Comparison of ENCODE assay signal across 20 cellular contexts in genomic region chr6:32073066-32073465, GRCh38. TPM values are rescaled to one million over a fixed set of nuclear protein-coding genes. Genes with fewer than 3 reads are reported as not detected.
DNase-seq lines count a peak whose midpoint lies in the region; FAIRE-seq and TF ChIP-seq lines count a peak whose summit lies in the region.
"Had no signal": no experiment of that assay in that cellular context is flagged by ENCODE, and none has a peak within 500 bp of the region (broad histone marks: within the 10 kb centered on the region; RNA-seq: fewer than 3 reads in every experiment).

No MANE protein-coding gene starts in this region.

- WGBS in H9 (ENCODE audit: extremely low coverage, insufficient read length, low lambda C conversion rate): no CpG with 5 or more reads among the region's 3 CpGs

- H3K4me1 ChIP-seq in H9 (ENCODE audit: insufficient read depth, low read length): no peaks in the 10 kb centered on the region
- H3K4me1 ChIP-seq in astrocyte (ENCODE audit: insufficient read depth, low read length): peaks cover 16% of the 10 kb centered on the region
- H3K4me1 ChIP-seq: Peyer's patch had no signal

- no peak overlapping the region for H4K5ac ChIP-seq in H9 (ENCODE audit: insufficient read length, low read depth, low read length)

- H3K36me3 ChIP-seq in astrocyte (ENCODE audit: insufficient read depth, low read length): no peaks in the 10 kb centered on the region
- H3K36me3 ChIP-seq: MG63 had no signal

- no peaks in the 10 kb centered on the region for H3K9me3 ChIP-seq in H9 (ENCODE audit: control insufficient read depth, low read depth, low read length)
- no peaks in the 10 kb centered on the region for H3K9me3 ChIP-seq in astrocyte (ENCODE audit: insufficient read depth, low read depth, low read length)
- H3K9me3 ChIP-seq: MG63, Peyer's patch had no signal

- DNase-seq in NCI-H82 (lab: John Stamatoyannopoulos, UW) (peak; percentile 23), NCI-H82 treated with DMSO at 0.1 percent for 48 hours (lab: John Stamatoyannopoulos, UW; ENCODE audit: unreplicated experiment) (no peak), H9 (no peak), astrocyte (ENCODE audit: low read depth) (no peak), retina (peak; percentile 23), GM12892 (ENCODE audit: insufficient read length) (no peak), immature natural killer cell (no peak)
- DNase-seq in activated T-helper 2 cell treated with anti-CD3 and anti-CD28 coated beads, Interferon-gamma antibody, Interleukin-2, Interleukin-4, amounts not matched to agents 10 μg/mL and 5 μg/mL and 100 μg/mL, durations not matched to agents 14 hours and 24 hours and 36 hours (ENCODE audit: low spot score): no peak
- DNase-seq: C1 segment of cervical spinal cord, DMS53, MG63, NCI-H1092 treated with DMSO at 0.1 percent for 48 hours, NCI-H187, NCI-H526, Peyer's patch, SHP77 had no signal

- no peaks in the 10 kb centered on the region for H4K20me1 ChIP-seq in H9 (ENCODE audit: control insufficient read depth, insufficient read depth, insufficient read length)
- no peaks in the 10 kb centered on the region for H4K20me1 ChIP-seq in astrocyte (ENCODE audit: insufficient read depth, low read length)

- no peak overlapping the region; a peak in 1 of 5 replicates for H3K4me3 Mint-ChIP-seq in H9
- peak overlapping the region; percentile 36 for H3K4me3 Mint-ChIP-seq in astrocyte (ENCODE audit: unreplicated experiment)
- no peak overlapping the region for H3K4me3 Mint-ChIP-seq in immature natural killer cell
- no peak overlapping the region for H3K4me3 Mint-ChIP-seq in activated T-helper 2 cell treated with anti-CD3 and anti-CD28 coated beads, Interferon-gamma antibody, Interleukin-2, Interleukin-4, amounts not matched to agents 10 μg/mL and 5 μg/mL and 100 μg/mL, durations not matched to agents 14 hours and 24 hours and 36 hours (ENCODE audit: low read depth)

- H3K36me3 Mint-ChIP-seq in H9 (ENCODE audit: insufficient read depth in 1 of 3, low read depth in 3 of 3) (no peaks in the 10 kb centered on the region; a peak in 1 of 7 replicates), astrocyte (ENCODE audit: low read depth, unreplicated experiment) (no peaks in the 10 kb centered on the region), immature natural killer cell (no peaks in the 10 kb centered on the region)
- H3K36me3 Mint-ChIP-seq in activated T-helper 2 cell treated with anti-CD3 and anti-CD28 coated beads, Interferon-gamma antibody, Interleukin-2, Interleukin-4, amounts not matched to agents 10 μg/mL and 5 μg/mL and 100 μg/mL, durations not matched to agents 14 hours and 24 hours and 36 hours (ENCODE audit: low read depth): no peaks in the 10 kb centered on the region

- no peak overlapping the region for H3K4ac ChIP-seq in H9 (ENCODE audit: low read depth, low read length)

- intact Hi-C loops in activated T-helper 2 cell treated with anti-CD3 and anti-CD28 coated beads, Interferon-gamma antibody, Interleukin-2, Interleukin-4, amounts not matched to agents 10 μg/mL and 5 μg/mL and 100 μg/mL, durations not matched to agents 14 hours and 24 hours and 36 hours (cut with micrococcal nuclease): no loop called here

- no peak overlapping the region for H2BK20ac ChIP-seq in H9 (ENCODE audit: low read depth, low read length, poor library complexity, severe bottlenecking)

- H3K56ac ChIP-seq in H9 (ENCODE audit: insufficient read length, low read depth, low read length): no peak overlapping the region

- no peaks in the 10 kb centered on the region for H3K79me1 ChIP-seq in H9 (ENCODE audit: insufficient read depth, low read depth, low read length, poor library complexity, severe bottlenecking)

- no peak overlapping the region for H2AFZ ChIP-seq in H9 (ENCODE audit: low read length)
- no peak overlapping the region for H2AFZ ChIP-seq in astrocyte (ENCODE audit: low read depth, low read length)

- no peaks in the 10 kb centered on the region for H3K23me2 ChIP-seq in H9 (ENCODE audit: insufficient read length, low read depth, low read length, poor library complexity, severe bottlenecking)

- H3K27ac Mint-ChIP-seq in H9 (peak overlapping the region; percentile 44 to 95 (median 67); a peak in 5 of 7 replicates), astrocyte (ENCODE audit: unreplicated experiment) (no peak overlapping the region), immature natural killer cell (no peak overlapping the region)
- H3K27ac Mint-ChIP-seq in activated T-helper 2 cell treated with anti-CD3 and anti-CD28 coated beads, Interferon-gamma antibody, Interleukin-2, Interleukin-4, amounts not matched to agents 10 μg/mL and 5 μg/mL and 100 μg/mL, durations not matched to agents 14 hours and 24 hours and 36 hours: no peak overlapping the region

- no peak overlapping the region for H3K9ac ChIP-seq in H9 (ENCODE audit: extremely low read depth, insufficient read length, low read length)
- no peak overlapping the region for H3K9ac ChIP-seq in astrocyte (ENCODE audit: low read length)
- H3K9ac ChIP-seq: KMS-11 had no signal

- H3K27ac ChIP-seq in H9 (ENCODE audit: insufficient read length, low read depth, low read length): no peak overlapping the region
- H3K27ac ChIP-seq in astrocyte (ENCODE audit: low read depth, low read length): no peak overlapping the region
- H3K27ac ChIP-seq: KMS-11, Peyer's patch had no signal

- H3K79me2 ChIP-seq in H9 (ENCODE audit: insufficient read depth, low read length) (no peaks in the 10 kb centered on the region), astrocyte (ENCODE audit: insufficient read depth, low read length) (no peaks in the 10 kb centered on the region)

- H3K4me2 ChIP-seq in H9 (ENCODE audit: insufficient read depth, insufficient read length, low read length) (no peak overlapping the region), astrocyte (ENCODE audit: low read length) (no peak overlapping the region)
- H3K4me2 ChIP-seq: KMS-11 had no signal

- H4K91ac ChIP-seq in H9 (ENCODE audit: insufficient read length, low read depth, low read length): no peak overlapping the region

- no peak overlapping the region for H3K18ac ChIP-seq in H9 (ENCODE audit: insufficient read length, low read depth, low read length)

- TF ChIP-seq CTCF in H9 (conservative IDR thresholded peaks at IDR 0.05): no peak
- TF ChIP-seq CTCF in astrocyte (IDR thresholded peaks at IDR 0.05; ENCODE audit: insufficient read depth, low read depth, low read length): no peak

- no peak overlapping the region for H3K14ac ChIP-seq in H9 (ENCODE audit: insufficient read depth, low read length)

- no peak overlapping the region for H2BK12ac ChIP-seq in H9 (ENCODE audit: insufficient read length, low read depth, low read length)

- H4K8ac ChIP-seq in H9 (replicated peaks; ENCODE audit: insufficient read length, low read depth, low read length): no peak overlapping the region

- H3K9me3 Mint-ChIP-seq in H9: no peaks in the 10 kb centered on the region
- peaks cover 4% of the 10 kb centered on the region for H3K9me3 Mint-ChIP-seq in astrocyte (ENCODE audit: unreplicated experiment)
- H3K9me3 Mint-ChIP-seq in immature natural killer cell: no peaks in the 10 kb centered on the region
- no peaks in the 10 kb centered on the region for H3K9me3 Mint-ChIP-seq in activated T-helper 2 cell treated with anti-CD3 and anti-CD28 coated beads, Interferon-gamma antibody, Interleukin-2, Interleukin-4, amounts not matched to agents 10 μg/mL and 5 μg/mL and 100 μg/mL, durations not matched to agents 14 hours and 24 hours and 36 hours

- no peak overlapping the region for H2BK15ac ChIP-seq in H9 (ENCODE audit: low read depth, low read length)

- no peak for TF ChIP-seq POLR2A in GM12892 (IDR thresholded peaks at IDR 0.05; ENCODE audit: low read depth, low read length)

- H2AK5ac ChIP-seq in H9 (ENCODE audit: insufficient read length, low read length): no peak overlapping the region

- H3K4me3 ChIP-seq in astrocyte (ENCODE audit: insufficient read depth, low read depth, low read length): no peak overlapping the region
- H3K4me3 ChIP-seq: MG63, Peyer's patch had no signal

- peaks cover 24 to 29% of the 10 kb centered on the region in 2 experiments for H3K4me1 Mint-ChIP-seq in H9
- peaks cover 19% of the 10 kb centered on the region for H3K4me1 Mint-ChIP-seq in astrocyte (ENCODE audit: low read depth, unreplicated experiment)
- no peaks in the 10 kb centered on the region for H3K4me1 Mint-ChIP-seq in immature natural killer cell
- no peaks in the 10 kb centered on the region for H3K4me1 Mint-ChIP-seq in activated T-helper 2 cell treated with anti-CD3 and anti-CD28 coated beads, Interferon-gamma antibody, Interleukin-2, Interleukin-4, amounts not matched to agents 10 μg/mL and 5 μg/mL and 100 μg/mL, durations not matched to agents 14 hours and 24 hours and 36 hours (ENCODE audit: low read depth)

- no peak overlapping the region for H3K23ac ChIP-seq in H9 (ENCODE audit: insufficient read length, low read depth, low read length)

- no peak overlapping the region for H2BK120ac ChIP-seq in H9 (ENCODE audit: low read depth, low read length, poor library complexity, severe bottlenecking)

- FAIRE-seq in astrocyte (lab: Jason Lieb, UNC) (no peak), GM12892 (lab: Jason Lieb, UNC) (no peak)
- FAIRE-seq: G401.6, GM12891, GM19239 had no signal

- no peak overlapping the region for H3T11ph ChIP-seq in H9 (ENCODE audit: low read length)

- peaks cover 5% of the 10 kb centered on the region for H3K27me3 Mint-ChIP-seq in H9 (ENCODE audit: low read depth)
- H3K27me3 Mint-ChIP-seq in astrocyte (ENCODE audit: low read depth, unreplicated experiment): peaks cover 40% of the 10 kb centered on the region
- peaks cover 0 to 10% (median 3%) of the 10 kb centered on the region in 3 donors for H3K27me3 Mint-ChIP-seq in immature natural killer cell (ENCODE audit: low read depth in 3 of 3)
- peaks cover 10% of the 10 kb centered on the region for H3K27me3 Mint-ChIP-seq in activated T-helper 2 cell treated with anti-CD3 and anti-CD28 coated beads, Interferon-gamma antibody, Interleukin-2, Interleukin-4, amounts not matched to agents 10 μg/mL and 5 μg/mL and 100 μg/mL, durations not matched to agents 14 hours and 24 hours and 36 hours (ENCODE audit: low read depth)

- H3K27me3 ChIP-seq in H9 (ENCODE audit: insufficient read depth, low read length): no peaks in the 10 kb centered on the region
- H3K27me3 ChIP-seq in astrocyte (ENCODE audit: insufficient read depth, low read length): peaks cover 27% of the 10 kb centered on the region
- H3K27me3 ChIP-seq: MG63, Peyer's patch had no signal

- no peak overlapping the region for H2BK5ac ChIP-seq in H9 (ENCODE audit: insufficient read length, low read length)

RNA-seq across cellular contexts. Expression of gene CYP21A2, which starts 34.9 kb away (rescaled TPM):
- not detected in 2 replicates for total RNA-seq in H9 (2021)
- 0.11 and 0.46 TPM in 2 replicates for total RNA-seq in astrocyte
- not detected for polyA plus RNA-seq in GM12892 (2012; ENCODE audit: missing spikeins)
- under 1 TPM in 1 of 3 donors, not detected in 2; 0.10 TPM for polyA plus RNA-seq in immature natural killer cell
- total RNA-seq in activated T-helper 2 cell treated with anti-CD3 and anti-CD28 coated beads, Interferon-gamma antibody, Interleukin-2, Interleukin-4, amounts not matched to agents 10 μg/mL and 5 μg/mL and 100 μg/mL, durations not matched to agents 14 hours and 24 hours and 36 hours: 0.25 and 0.39 TPM in 2 replicates

RNA-seq across cellular contexts. Expression of gene TNXB, which starts 36.1 kb away (rescaled TPM):
- total RNA-seq in H9 (2021): 5.0 and 5.2 TPM in 2 replicates
- 1.8 and 2.3 TPM in 2 replicates for total RNA-seq in astrocyte
- polyA plus RNA-seq in GM12892 (2012; ENCODE audit: missing spikeins): 5.4 TPM
- polyA plus RNA-seq in immature natural killer cell: not detected
- total RNA-seq in activated T-helper 2 cell treated with anti-CD3 and anti-CD28 coated beads, Interferon-gamma antibody, Interleukin-2, Interleukin-4, amounts not matched to agents 10 μg/mL and 5 μg/mL and 100 μg/mL, durations not matched to agents 14 hours and 24 hours and 36 hours: 4.3 and 5.0 TPM in 2 replicates

RNA-seq across cellular contexts. Expression of gene ATF6B, which starts 55.0 kb away (rescaled TPM):
- total RNA-seq in H9 (2021): 44.0 and 45.3 TPM in 2 replicates
- 68.7 and 70.1 TPM in 2 replicates for total RNA-seq in astrocyte
- 67.0 TPM for polyA plus RNA-seq in GM12892 (2012; ENCODE audit: missing spikeins)
- 10 to 100 TPM; 19.1 to 39.6 (median 20.7) TPM for polyA plus RNA-seq in immature natural killer cell
- 86.9 and 91.2 TPM in 2 replicates for total RNA-seq in activated T-helper 2 cell treated with anti-CD3 and anti-CD28 coated beads, Interferon-gamma antibody, Interleukin-2, Interleukin-4, amounts not matched to agents 10 μg/mL and 5 μg/mL and 100 μg/mL, durations not matched to agents 14 hours and 24 hours and 36 hours

RNA-seq across cellular contexts. Expression of gene FKBPL, which starts 57.0 kb away (rescaled TPM):
- total RNA-seq in H9 (2021) (10.9 and 11.1 TPM in 2 replicates), astrocyte (5.2 TPM in 2 replicates)
- 4.5 TPM for polyA plus RNA-seq in GM12892 (2012; ENCODE audit: missing spikeins)
- polyA plus RNA-seq in immature natural killer cell: 1 to 10 TPM; 2.9 to 3.5 (median 3.2) TPM
- 5.0 and 5.8 TPM in 2 replicates for total RNA-seq in activated T-helper 2 cell treated with anti-CD3 and anti-CD28 coated beads, Interferon-gamma antibody, Interleukin-2, Interleukin-4, amounts not matched to agents 10 μg/mL and 5 μg/mL and 100 μg/mL, durations not matched to agents 14 hours and 24 hours and 36 hours

RNA-seq across cellular contexts. Expression of gene C4B, which starts 58.5 kb away (rescaled TPM):
- total RNA-seq in H9 (2021) (2.7 TPM in 2 replicates), astrocyte (3.2 and 3.7 TPM in 2 replicates)
- 2.1 TPM for polyA plus RNA-seq in GM12892 (2012; ENCODE audit: missing spikeins)
- polyA plus RNA-seq in immature natural killer cell: under 1 TPM in 1 of 3 donors, not detected in 2; 0.67 TPM
- total RNA-seq in activated T-helper 2 cell treated with anti-CD3 and anti-CD28 coated beads, Interferon-gamma antibody, Interleukin-2, Interleukin-4, amounts not matched to agents 10 μg/mL and 5 μg/mL and 100 μg/mL, durations not matched to agents 14 hours and 24 hours and 36 hours: 2.9 and 4.2 TPM in 2 replicates

Comparison
In these comparisons a context has a peak if more than half of its experiments do, and no peak if none do; other contexts are left out.
1. DNase-seq: peak in NCI-H82 (single experiment) and retina (single experiment); none in NCI-H82 treated with DMSO at 0.1 percent for 48 hours (single experiment), H9 (single experiment), astrocyte (single experiment), GM12892 (single experiment), immature natural killer cell (0 of 3) and activated T-helper 2 cell treated with anti-CD3 and anti-CD28 coated beads, Interferon-gamma antibody, Interleukin-2, Interleukin-4, amounts not matched to agents 10 μg/mL and 5 μg/mL and 100 μg/mL, durations not matched to agents 14 hours and 24 hours and 36 hours (single experiment).
2. H3K27ac Mint-ChIP-seq: peak in H9 (3 of 3); none in astrocyte (single experiment), immature natural killer cell (0 of 6) and activated T-helper 2 cell treated with anti-CD3 and anti-CD28 coated beads, Interferon-gamma antibody, Interleukin-2, Interleukin-4, amounts not matched to agents 10 μg/mL and 5 μg/mL and 100 μg/mL, durations not matched to agents 14 hours and 24 hours and 36 hours (single experiment).